In the genomic region with DNA sequence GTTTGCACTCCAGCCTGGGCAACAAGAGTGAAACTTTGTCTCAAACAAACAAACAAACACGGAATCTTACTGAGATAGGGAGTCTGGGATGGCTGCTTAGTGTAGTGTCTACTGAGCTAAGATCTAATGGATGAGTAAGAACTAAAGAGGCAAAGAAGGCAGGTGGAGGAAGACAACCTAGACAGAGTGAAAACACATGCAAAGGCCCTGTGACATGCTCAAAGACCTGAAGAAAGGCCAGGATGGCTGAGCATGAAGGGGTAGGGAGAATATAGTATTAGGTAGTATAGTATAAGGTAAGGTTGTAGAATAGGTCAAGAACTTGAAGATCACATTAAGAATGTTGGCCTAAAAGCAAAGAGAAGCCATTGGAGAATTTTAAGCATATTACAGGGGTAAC, we compare ENCODE assay signal across 19 cellular contexts. TPM values are rescaled to one million over a fixed set of nuclear protein-coding genes. Genes with fewer than 3 reads are reported as not detected.
DNase-seq lines count a peak whose midpoint lies in the region; ATAC-seq and TF ChIP-seq lines count a peak whose summit lies in the region.
"Had no signal": no experiment of that assay in that cellular context is flagged by ENCODE, and none has a peak within 500 bp of the region (broad histone marks: within the 10 kb centered on the region; RNA-seq: fewer than 3 reads in every experiment).

No MANE protein-coding gene starts in this region.

- no peak for TF ChIP-seq CTCF in HEK293 (tag by site-specific recombination; IDR thresholded peaks at IDR 0.05)
- no peak for TF ChIP-seq CTCF in PC-9 (conservative IDR thresholded peaks at IDR 0.05)

- H3K4me2 ChIP-seq in mesenchymal stem cell (ENCODE audit: low read length, poor library complexity, severe bottlenecking) (no peak overlapping the region), PC-9 (no peak overlapping the region)
- H3K4me2 ChIP-seq: A549 had no signal

- POLR2A ChIA-PET in HEK293 (lab: Yijun Ruan, JAX) (no interaction called here), PC-9 (lab: Charles Lee; ENCODE audit: unreplicated experiment) (no interaction called here)

- no peaks in the 10 kb centered on the region for H3K9me3 Mint-ChIP-seq in CD4-positive, CD25-positive, alpha-beta regulatory T cell
- H3K9me3 Mint-ChIP-seq in dendritic cell treated with granulocyte-macrophage colony-stimulating factor and Interleukin-4, amounts not matched to agents 40 ng/mL and 50 ng/mL, for 4 days = no peaks in the 10 kb centered on the region
- H3K9me3 Mint-ChIP-seq: CD8-positive, alpha-beta memory T cell had no signal

- H3K27ac Mint-ChIP-seq in CD4-positive, CD25-positive, alpha-beta regulatory T cell = peak overlapping the region in 2 of 3 donors; percentile 2 to 66
- peak overlapping the region; percentile 71 for H3K27ac Mint-ChIP-seq in dendritic cell treated with granulocyte-macrophage colony-stimulating factor and Interleukin-4, amounts not matched to agents 40 ng/mL and 50 ng/mL, for 4 days
- H3K27ac Mint-ChIP-seq: B cell had no signal

- no peaks in the 10 kb centered on the region for H3K4me1 ChIP-seq in CD4-positive, CD25-positive, alpha-beta regulatory T cell (ENCODE audit: control insufficient read depth, insufficient read depth, low read length, poor library complexity, severe bottlenecking)
- H3K4me1 ChIP-seq in HEK293 (ENCODE audit: control insufficient read depth, insufficient read depth, low read length) (peaks cover 9% of the 10 kb centered on the region), mesenchymal stem cell (ENCODE audit: control insufficient read depth, insufficient read depth, low read depth, low read length) (peaks cover 5% of the 10 kb centered on the region), SJCRH30 (0 out of 2 replicates have a peak, but pooled peaks cover 2% of the 10 kb centered on the region), PC-9 (replicated peaks; ENCODE audit: insufficient read depth) (peaks cover 72% of the 10 kb centered on the region)

- no peaks in the 10 kb centered on the region for H3K9me3 ChIP-seq in CD4-positive, CD25-positive, alpha-beta regulatory T cell (ENCODE audit: control insufficient read depth in 2 of 2, low read length in 2 of 2)
- no peaks in the 10 kb centered on the region for H3K9me3 ChIP-seq in HEK293 (ENCODE audit: control insufficient read depth, insufficient read depth, low read depth, low read length)
- H3K9me3 ChIP-seq in mesenchymal stem cell (ENCODE audit: control insufficient read depth, low read length) = no peaks in the 10 kb centered on the region
- no peaks in the 10 kb centered on the region for H3K9me3 ChIP-seq in SJCRH30 (replicated peaks)
- no peaks in the 10 kb centered on the region for H3K9me3 ChIP-seq in PC-9 (ENCODE audit: insufficient read depth, low read depth)
- H3K9me3 ChIP-seq: A549; BLaER1 treated with 17β-estradiol and CSF1 and Interleukin-3, amounts not matched to agents 10 nM and 100 nM had no signal

- no TSS peak for BruUV-seq in PC-9 (replicated peaks; lab: Mats Ljungman, UMichigan)

- no peaks in the 10 kb centered on the region for H3K9me2 ChIP-seq in PC-9 (ENCODE audit: insufficient read depth)

- no peak overlapping the region for H3K23ac ChIP-seq in mesenchymal stem cell (ENCODE audit: low read length in 2 of 2)

- H2BK120ac ChIP-seq in mesenchymal stem cell (ENCODE audit: low read depth, low read length) = peak overlapping the region; percentile 49

- H3K18ac ChIP-seq in mesenchymal stem cell (ENCODE audit: low read depth in 1 of 2, low read length in 2 of 2) = peak overlapping the region in 1 of 2 experiments; percentile 54

- H3K9ac ChIP-seq in mesenchymal stem cell (ENCODE audit: low read length) = no peak overlapping the region

- H3K4me1 Mint-ChIP-seq in CD4-positive, CD25-positive, alpha-beta regulatory T cell = no peaks in the 10 kb centered on the region
- H3K4me1 Mint-ChIP-seq in dendritic cell treated with granulocyte-macrophage colony-stimulating factor and Interleukin-4, amounts not matched to agents 40 ng/mL and 50 ng/mL, for 4 days (ENCODE audit: low read depth) = peaks cover 54% of the 10 kb centered on the region

- no peak overlapping the region for H2BK5ac ChIP-seq in mesenchymal stem cell (ENCODE audit: low read depth, low read length, poor library complexity, severe bottlenecking)

- H4K91ac ChIP-seq in mesenchymal stem cell (ENCODE audit: low read length) = no peak overlapping the region

- no peak overlapping the region for H3K14ac ChIP-seq in mesenchymal stem cell (ENCODE audit: low read length in 2 of 2)

- H3F3A ChIP-seq in PC-9 (ENCODE audit: insufficient read depth, low read depth) = peaks cover 26% of the 10 kb centered on the region

- H3K4me3 Mint-ChIP-seq in CD4-positive, CD25-positive, alpha-beta regulatory T cell = no peak overlapping the region
- no peak overlapping the region for H3K4me3 Mint-ChIP-seq in dendritic cell treated with granulocyte-macrophage colony-stimulating factor and Interleukin-4, amounts not matched to agents 40 ng/mL and 50 ng/mL, for 4 days
- H3K4me3 Mint-ChIP-seq: B cell; CD8-positive, alpha-beta memory T cell had no signal

- no peak for ATAC-seq in CD4-positive, CD25-positive, alpha-beta regulatory T cell (ENCODE audit: low read depth in 2 of 2)
- ATAC-seq: A549 had no signal

- H2AK5ac ChIP-seq in mesenchymal stem cell (ENCODE audit: low read length, severe bottlenecking) = peak overlapping the region; percentile 93

- no peak overlapping the region for H2BK12ac ChIP-seq in mesenchymal stem cell (ENCODE audit: low read length in 2 of 2)

- peaks cover 3% of the 10 kb centered on the region for H3K79me1 ChIP-seq in mesenchymal stem cell (replicated peaks; ENCODE audit: low read length, poor library complexity, severe bottlenecking)

- CTCF ChIA-PET in HEK293 (lab: Yijun Ruan, JAX) = interaction anchor here (0.7 to 1.0 kb wide), 2 partner anchors 15 to 39 kb away, joined by 3 read pairs; no protein-coding TSS in a partner anchor
- CTCF ChIA-PET in PC-9 (lab: Charles Lee) = interaction anchor here (0.6 kb wide), 1 partner anchor 347 kb away, joined by 3 read pairs; no protein-coding TSS in a partner anchor

- H3K27me3 ChIP-seq in CD4-positive, CD25-positive, alpha-beta regulatory T cell (ENCODE audit: control insufficient read depth, insufficient read depth, low read length) = no peaks in the 10 kb centered on the region
- no peaks in the 10 kb centered on the region for H3K27me3 ChIP-seq in mesenchymal stem cell (ENCODE audit: control insufficient read depth in 1 of 2, insufficient read depth in 1 of 2, low read length in 2 of 2)
- H3K27me3 ChIP-seq in SJCRH30 = no peaks in the 10 kb centered on the region
- no peaks in the 10 kb centered on the region for H3K27me3 ChIP-seq in PC-9 (ENCODE audit: insufficient read depth, low read depth)
- H3K27me3 ChIP-seq: BLaER1 treated with 17β-estradiol and CSF1 and Interleukin-3, amounts not matched to agents 10 nM and 100 nM had no signal

- H3K79me2 ChIP-seq in PC-9 (ENCODE audit: low read depth) = no peaks in the 10 kb centered on the region

- 97% methylated on average over 1 of the region's 1 CpG for WGBS in mesenchymal stem cell

- no peaks in the 10 kb centered on the region for H3K36me3 ChIP-seq in CD4-positive, CD25-positive, alpha-beta regulatory T cell (ENCODE audit: control insufficient read depth, insufficient read depth, low read length)
- H3K36me3 ChIP-seq in HEK293 (ENCODE audit: control insufficient read depth in 2 of 2, insufficient read depth in 1 of 2, low read length in 2 of 2) (no peaks in the 10 kb centered on the region), mesenchymal stem cell (ENCODE audit: control insufficient read depth in 1 of 2, insufficient read depth in 2 of 2, low read depth in 1 of 2, low read length in 2 of 2) (peaks cover 0 to 6% of the 10 kb centered on the region in 2 experiments), SJCRH30 (no peaks in the 10 kb centered on the region), PC-9 (ENCODE audit: low read depth) (no peaks in the 10 kb centered on the region)
- H3K36me3 ChIP-seq: BLaER1 treated with 17β-estradiol and CSF1 and Interleukin-3, amounts not matched to agents 10 nM and 100 nM had no signal

- no peak overlapping the region for H3K4me3 ChIP-seq in CD4-positive, CD25-positive, alpha-beta regulatory T cell (ENCODE audit: low read depth, low read length)
- no peak overlapping the region for H3K4me3 ChIP-seq in HEK293 (ENCODE audit: low read depth, low read length)
- H3K4me3 ChIP-seq in mesenchymal stem cell (ENCODE audit: insufficient read depth in 1 of 2, low read depth in 1 of 2, low read length in 2 of 2) = no peak overlapping the region
- no peak overlapping the region for H3K4me3 ChIP-seq in SJCRH30
- H3K4me3 ChIP-seq in PC-9 = no peak overlapping the region
- H3K4me3 ChIP-seq: A549; BLaER1 treated with 17β-estradiol and CSF1 and Interleukin-3, amounts not matched to agents 10 nM and 100 nM had no signal

- no peaks in the 10 kb centered on the region for H4K20me1 ChIP-seq in PC-9 (ENCODE audit: insufficient read depth)
- H4K20me1 ChIP-seq: BLaER1 treated with 17β-estradiol and CSF1 and Interleukin-3, amounts not matched to agents 10 nM and 100 nM had no signal

- DNase-seq in CD4-positive, CD25-positive, alpha-beta regulatory T cell = no peak
- DNase-seq in mesenchymal stem cell (no peak), SJCRH30 (no peak), NCI-H526 treated with DMSO at 0.1 percent for 48 hours (lab: John Stamatoyannopoulos, UW) (no peak), PC-9 (no peak)
- no peak for DNase-seq in NK-92 treated with Interleukin-12 subunit alpha and Interleukin-12 subunit beta, amount 100 ng/mL, for 24 hours (lab: John Stamatoyannopoulos, UW)
- DNase-seq: AML-193; CD4-positive, alpha-beta memory T cell; CD8-positive, alpha-beta memory T cell; COR-L47; DMS79 treated with DMSO at 0.1 percent for 48 hours; GF-D8 had no signal

- no peak overlapping the region for H2BK15ac ChIP-seq in mesenchymal stem cell (ENCODE audit: low read depth, poor library complexity, severe bottlenecking)

- H3K4ac ChIP-seq in mesenchymal stem cell (ENCODE audit: low read depth in 1 of 2, low read length in 2 of 2) = no peak overlapping the region

- intact Hi-C loops in dendritic cell treated with granulocyte-macrophage colony-stimulating factor and Interleukin-4, amounts not matched to agents 40 ng/mL and 50 ng/mL, for 4 days (cut with micrococcal nuclease) = no loop called here
- intact Hi-C loops in PC-9 (cut with micrococcal nuclease; ENCODE audit: unreplicated experiment) = no loop called here

- no peak overlapping the region for H3K27ac ChIP-seq in CD4-positive, CD25-positive, alpha-beta regulatory T cell (ENCODE audit: insufficient read depth, low read length, poor library complexity, severe bottlenecking)
- H3K27ac ChIP-seq in HEK293 (ENCODE audit: extremely low read depth, low read depth, low read length) (no peak overlapping the region), mesenchymal stem cell (ENCODE audit: low read length, poor library complexity, severe bottlenecking) (no peak overlapping the region), SJCRH30 (no peak overlapping the region), PC-9 (no peak overlapping the region)
- H3K27ac ChIP-seq: 22Rv1, C4-2B had no signal

- peaks cover 3% of the 10 kb centered on the region for H3K36me3 Mint-ChIP-seq in CD4-positive, CD25-positive, alpha-beta regulatory T cell
- H3K36me3 Mint-ChIP-seq in dendritic cell treated with granulocyte-macrophage colony-stimulating factor and Interleukin-4, amounts not matched to agents 40 ng/mL and 50 ng/mL, for 4 days (ENCODE audit: low read depth) = no peaks in the 10 kb centered on the region

- H3K27me3 Mint-ChIP-seq in CD4-positive, CD25-positive, alpha-beta regulatory T cell = no peaks in the 10 kb centered on the region
- H3K27me3 Mint-ChIP-seq in dendritic cell treated with granulocyte-macrophage colony-stimulating factor and Interleukin-4, amounts not matched to agents 40 ng/mL and 50 ng/mL, for 4 days = peaks cover 5% of the 10 kb centered on the region
- H3K27me3 Mint-ChIP-seq: B cell had no signal

- H2AFZ ChIP-seq in mesenchymal stem cell (ENCODE audit: low read depth, low read length) (no peak overlapping the region), PC-9 (no peak overlapping the region)

- H4K8ac ChIP-seq in mesenchymal stem cell (ENCODE audit: low read length) = no peak overlapping the region

RNA-seq across cellular contexts. Expression of a gene that starts 49.1 kb away (rescaled TPM):
- 24.6 TPM for total RNA-seq in CD4-positive, CD25-positive, alpha-beta regulatory T cell
- polyA plus RNA-seq in CD4-positive, CD25-positive, alpha-beta regulatory T cell = 1 to 10 TPM; 5.4 to 9.2 (median 6.2) TPM
- 16.6 TPM for polyA plus RNA-seq in mesenchymal stem cell (2013, experiment 1 of 2)
- 16.7 TPM for polyA plus RNA-seq in mesenchymal stem cell (2013, experiment 2 of 2)
- total RNA-seq in SJCRH30 (2014; rRNA removed; shearing (Covaris generic)) = 20.2 and 24.0 TPM in 2 replicates
- total RNA-seq in PC-9 (2021) = 0.37 and 0.50 TPM in 2 replicates

Comparison
In these comparisons a context has a peak if more than half of its experiments do, and no peak if none do; other contexts are left out.
1. RNA of a gene that starts 49.1 kb away (total RNA-seq): 24.6 TPM in CD4-positive, CD25-positive, alpha-beta regulatory T cell (single experiment) and 20.2 to 24.0 TPM in SJCRH30; 0.37 to 0.50 TPM in PC-9; every median in the first group is over 10 times any median in the second.